Comparison of ENCODE assay signal across 16 cellular contexts in the genomic region with DNA sequence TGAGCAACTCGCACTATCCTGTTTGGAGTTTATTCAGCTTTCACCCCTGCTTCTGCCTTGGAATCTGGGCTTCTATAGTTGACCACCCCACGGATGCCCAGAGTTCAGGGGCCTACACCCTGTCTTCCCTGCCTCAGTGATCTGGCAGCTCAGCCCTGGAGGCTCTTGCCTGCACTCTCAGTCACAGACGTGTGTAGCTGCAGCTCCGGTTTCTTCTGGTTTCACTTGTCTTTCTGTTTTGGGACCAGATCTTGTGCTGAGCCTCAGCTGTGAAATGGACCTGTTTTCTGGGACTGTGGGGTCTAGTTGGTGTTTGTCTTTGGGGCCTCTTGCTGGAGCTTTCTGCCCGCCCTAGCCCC. TPM values are rescaled to one million over a fixed set of nuclear protein-coding genes. Genes with fewer than 3 reads are reported as not detected.
A peak's percentile ranks its signal among the peaks of the same experiment; 100 is the strongest.
DNase-seq lines count a peak whose midpoint lies in the region; ATAC-seq lines count a peak whose summit lies in the region.
"Had no signal": no experiment of that assay in that cellular context is flagged by ENCODE, and none has a peak within 500 bp of the region (broad histone marks: within the 10 kb centered on the region; RNA-seq: fewer than 3 reads in every experiment).

No MANE protein-coding gene starts in this region.

- H3K9ac ChIP-seq in subcutaneous abdominal adipose tissue (ENCODE audit: low read length in 5 of 5) = peak overlapping the region in 3 of 5 donors; percentile 1 to 26 (median 9)

- DNase-seq in T1000 (lab: John Stamatoyannopoulos, UW) = no peak
- DNase-seq in activated T-helper 1 cell treated with anti-CD3 and anti-CD28 coated beads, Interleukin-12 subunit alpha, Interleukin-12 subunit beta, Interleukin-2, Interleukin-4 antibody, amounts not matched to agents 30 ng/mL and 10 ng/mL and 1 ng/mL, durations not matched to agents 14 hours and 24 hours and 36 hours (ENCODE audit: low spot score) = no peak
- DNase-seq: activated CD4-positive, alpha-beta T cell treated with anti-CD3 and anti-CD28 coated beads for 48 hours; activated naive CD8-positive, alpha-beta T cell treated with anti-CD3 and anti-CD28 coated beads for 36 hours; activated T-cell treated with anti-CD3 and anti-CD28 coated beads, Interleukin-2, amount 50 U/mL, for 24 hours; central memory CD4-positive, alpha-beta T cell; GOT3; NCI-H2081 treated with DMSO at 0.1 percent for 48 hours; NCI-H82; ovary; testis had no signal

- H3K27ac Mint-ChIP-seq in activated T-helper 1 cell treated with anti-CD3 and anti-CD28 coated beads, Interleukin-12 subunit alpha, Interleukin-12 subunit beta, Interleukin-2, Interleukin-4 antibody, amounts not matched to agents 30 ng/mL and 10 ng/mL and 1 ng/mL, durations not matched to agents 14 hours and 24 hours and 36 hours = no peak overlapping the region
- H3K27ac Mint-ChIP-seq: activated naive CD8-positive, alpha-beta T cell treated with anti-CD3 and anti-CD28 coated beads for 36 hours; activated T-cell treated with anti-CD3 and anti-CD28 coated beads, Interleukin-2, amount 50 U/mL, for 24 hours had no signal

- intact Hi-C loops in activated T-helper 1 cell treated with anti-CD3 and anti-CD28 coated beads, Interleukin-12 subunit alpha, Interleukin-12 subunit beta, Interleukin-2, Interleukin-4 antibody, amounts not matched to agents 30 ng/mL and 10 ng/mL and 1 ng/mL, durations not matched to agents 14 hours and 24 hours and 36 hours (cut with micrococcal nuclease) = no loop called here

- peaks cover 9% of the 10 kb centered on the region for H3K4me1 Mint-ChIP-seq in activated T-helper 1 cell treated with anti-CD3 and anti-CD28 coated beads, Interleukin-12 subunit alpha, Interleukin-12 subunit beta, Interleukin-2, Interleukin-4 antibody, amounts not matched to agents 30 ng/mL and 10 ng/mL and 1 ng/mL, durations not matched to agents 14 hours and 24 hours and 36 hours (ENCODE audit: low read depth)

- H3K27me3 Mint-ChIP-seq in activated T-helper 1 cell treated with anti-CD3 and anti-CD28 coated beads, Interleukin-12 subunit alpha, Interleukin-12 subunit beta, Interleukin-2, Interleukin-4 antibody, amounts not matched to agents 30 ng/mL and 10 ng/mL and 1 ng/mL, durations not matched to agents 14 hours and 24 hours and 36 hours (ENCODE audit: insufficient read depth) = no peaks in the 10 kb centered on the region

- H3K4me3 Mint-ChIP-seq in activated T-helper 1 cell treated with anti-CD3 and anti-CD28 coated beads, Interleukin-12 subunit alpha, Interleukin-12 subunit beta, Interleukin-2, Interleukin-4 antibody, amounts not matched to agents 30 ng/mL and 10 ng/mL and 1 ng/mL, durations not matched to agents 14 hours and 24 hours and 36 hours = no peak overlapping the region
- H3K4me3 Mint-ChIP-seq: activated naive CD8-positive, alpha-beta T cell treated with anti-CD3 and anti-CD28 coated beads for 36 hours; activated T-cell treated with anti-CD3 and anti-CD28 coated beads, Interleukin-2, amount 50 U/mL, for 24 hours had no signal

- no peak overlapping the region for H3K4me3 ChIP-seq in subcutaneous abdominal adipose tissue (ENCODE audit: low read depth in 1 of 5, low read length in 5 of 5)
- H3K4me3 ChIP-seq: ovary, testis had no signal

- H3K36me3 ChIP-seq in subcutaneous abdominal adipose tissue (ENCODE audit: control insufficient read depth in 5 of 5, insufficient read depth in 5 of 5, low read length in 5 of 5) = no peaks in the 10 kb centered on the region
- H3K36me3 ChIP-seq: ovary had no signal

- peaks cover 1% of the 10 kb centered on the region for H3K36me3 Mint-ChIP-seq in activated T-helper 1 cell treated with anti-CD3 and anti-CD28 coated beads, Interleukin-12 subunit alpha, Interleukin-12 subunit beta, Interleukin-2, Interleukin-4 antibody, amounts not matched to agents 30 ng/mL and 10 ng/mL and 1 ng/mL, durations not matched to agents 14 hours and 24 hours and 36 hours (ENCODE audit: low read depth)

- ATAC-seq in GM19395 (IDR thresholded peaks at IDR 0.05; ENCODE audit: unreplicated experiment) = peak; percentile 87
- peak; percentile 48 for ATAC-seq in HG03378 (IDR thresholded peaks at IDR 0.05; ENCODE audit: unreplicated experiment)
- ATAC-seq in HG03457 (IDR thresholded peaks at IDR 0.05; ENCODE audit: unreplicated experiment) = no peak

- H3K27ac ChIP-seq in cingulate gyrus (ENCODE audit: low read depth, low read length) = peak overlapping the region; percentile 32
- H3K27ac ChIP-seq in subcutaneous abdominal adipose tissue (ENCODE audit: low read depth, low read length) = peak overlapping the region; percentile 90
- H3K27ac ChIP-seq: ovary, testis had no signal

- no peaks in the 10 kb centered on the region for H3K9me3 Mint-ChIP-seq in activated T-helper 1 cell treated with anti-CD3 and anti-CD28 coated beads, Interleukin-12 subunit alpha, Interleukin-12 subunit beta, Interleukin-2, Interleukin-4 antibody, amounts not matched to agents 30 ng/mL and 10 ng/mL and 1 ng/mL, durations not matched to agents 14 hours and 24 hours and 36 hours
- H3K9me3 Mint-ChIP-seq: activated naive CD8-positive, alpha-beta T cell treated with anti-CD3 and anti-CD28 coated beads for 36 hours; activated T-cell treated with anti-CD3 and anti-CD28 coated beads, Interleukin-2, amount 50 U/mL, for 24 hours had no signal

- H3K4me1 ChIP-seq in subcutaneous abdominal adipose tissue (ENCODE audit: control insufficient read depth in 5 of 5, insufficient read depth in 5 of 5, low read length in 5 of 5) = peaks cover 5 to 88% (median 64%) of the 10 kb centered on the region in 5 donors

- no peaks in the 10 kb centered on the region for H3K27me3 ChIP-seq in subcutaneous abdominal adipose tissue (ENCODE audit: control insufficient read depth in 5 of 5, insufficient read depth in 4 of 5, low read length in 5 of 5)
- H3K27me3 ChIP-seq: ovary, testis had no signal

- H3K9me3 ChIP-seq in subcutaneous abdominal adipose tissue (ENCODE audit: control insufficient read depth in 5 of 5, low read length in 5 of 5) = no peaks in the 10 kb centered on the region
- H3K9me3 ChIP-seq: ovary, testis had no signal

RNA-seq across cellular contexts. Expression of gene GPT2, which starts 5.8 kb away (rescaled TPM):
- 20.9 and 22.3 TPM in 2 replicates for total RNA-seq in activated T-helper 1 cell treated with anti-CD3 and anti-CD28 coated beads, Interleukin-12 subunit alpha, Interleukin-12 subunit beta, Interleukin-2, Interleukin-4 antibody, amounts not matched to agents 30 ng/mL and 10 ng/mL and 1 ng/mL, durations not matched to agents 14 hours and 24 hours and 36 hours

RNA-seq across cellular contexts. Expression of gene C16orf87, which starts 58.9 kb away (rescaled TPM):
- total RNA-seq in activated T-helper 1 cell treated with anti-CD3 and anti-CD28 coated beads, Interleukin-12 subunit alpha, Interleukin-12 subunit beta, Interleukin-2, Interleukin-4 antibody, amounts not matched to agents 30 ng/mL and 10 ng/mL and 1 ng/mL, durations not matched to agents 14 hours and 24 hours and 36 hours = 40.8 and 44.5 TPM in 2 replicates
